In the genomic region with DNA sequence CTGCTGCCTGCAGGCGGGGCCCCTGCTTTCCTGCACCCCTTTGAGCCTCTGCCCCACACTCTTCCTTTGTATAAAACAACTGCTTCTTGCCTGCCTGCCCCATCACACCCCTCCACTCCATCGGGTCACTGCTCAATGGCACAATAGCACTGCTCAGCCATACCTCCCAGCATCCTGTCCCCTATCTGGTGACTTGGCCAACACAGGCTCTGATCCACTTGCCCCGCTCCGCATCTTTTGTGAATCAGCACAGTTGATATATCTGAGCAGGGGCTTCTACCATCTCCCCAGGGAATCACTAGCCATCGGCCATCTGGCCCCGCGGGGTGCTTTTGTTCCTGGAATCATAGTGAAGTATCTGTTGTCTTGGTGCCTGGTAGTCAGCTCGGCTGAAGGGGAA, we compare ENCODE assay signal across 21 cellular contexts. TPM values are rescaled to one million over a fixed set of nuclear protein-coding genes. Genes with fewer than 3 reads are reported as not detected.
DNase-seq lines count a peak whose midpoint lies in the region; ATAC-seq and TF ChIP-seq lines count a peak whose summit lies in the region.
"Had no signal": no experiment of that assay in that cellular context is flagged by ENCODE, and none has a peak within 500 bp of the region (broad histone marks: within the 10 kb centered on the region; RNA-seq: fewer than 3 reads in every experiment).

No MANE protein-coding gene starts in this region.

- DNase-seq in NCI-H524 (lab: John Stamatoyannopoulos, UW), result peak; percentile 54 to 84
- DNase-seq in stimulated activated effector memory CD8-positive, alpha-beta T cell treated with anti-CD3 and anti-CD28 coated beads, Interleukin-12 subunit alpha, Interleukin-12 subunit beta, amount 100 ng/mL, for 72 hours (ENCODE audit: low spot score in 2 of 2), result no peak
- DNase-seq in NCI-H345 treated with DMSO at 0.1 percent for 48 hours (lab: John Stamatoyannopoulos, UW; ENCODE audit: unreplicated experiment), result no peak
- no peak for DNase-seq in activated CD4-positive, alpha-beta T cell treated with anti-CD3 and anti-CD28 coated beads for 4 hours
- DNase-seq in activated naive CD4-positive, alpha-beta T cell treated with anti-CD3 and anti-CD28 coated beads, Interleukin-2, amount 50 U/mL, for 16 hours, result no peak
- DNase-seq: activated CD8-positive, alpha-beta T cell treated with anti-CD3 and anti-CD28 coated beads, Interleukin-2, amount 10 ng/mL, durations not matched to agents 7 days and 5 days; activated naive CD8-positive, alpha-beta T cell treated with anti-CD3 and anti-CD28 coated beads, Interleukin-2, amount 10 ng/mL, durations not matched to agents 7 days and 5 days; activated T-cell treated with anti-CD3 and anti-CD28 coated beads, Interleukin-2, amount 50 U/mL, for 72 hours; DND-41; dorsolateral prefrontal cortex; HCEC 1CT; mammary epithelial cell; MM.1S; NCI-H1694; NCI-H2227 treated with DMSO at 0.1 percent for 48 hours had no signal

- peak overlapping the region in 9 of 11 experiments; percentile 8 to 50 (median 43); a peak in 16 of 22 replicates for H3K4me2 ChIP-seq in BLaER1 treated with 17β-estradiol and CSF1 and Interleukin-3, amounts not matched to agents 10 nM and 100 nM

- TF ChIP-seq POLR2A in gastroesophageal sphincter (IDR thresholded peaks at IDR 0.05), result no peak

- no peak overlapping the region for H3K4me3 ChIP-seq in BLaER1 treated with 17β-estradiol and CSF1 and Interleukin-3, amounts not matched to agents 10 nM and 100 nM
- peak overlapping the region; percentile 50 to 58 for H3K4me3 ChIP-seq in gastroesophageal sphincter
- H3K4me3 ChIP-seq: dorsolateral prefrontal cortex, prostate gland had no signal

- no peak for TF ChIP-seq CTCF in gastroesophageal sphincter (IDR thresholded peaks at IDR 0.05)

- WGBS in gastroesophageal sphincter (ENCODE audit: low coverage in 1 of 2), 2 donors, result 38% methylated on average over 1 of the region's 8 CpGs; no CpG with 5 or more reads in 1 of the 2 donors

- no peaks in the 10 kb centered on the region for H3K9me3 ChIP-seq in BLaER1 treated with 17β-estradiol and CSF1 and Interleukin-3, amounts not matched to agents 10 nM and 100 nM (replicated peaks in 1 of 11)
- no peaks in the 10 kb centered on the region for H3K9me3 ChIP-seq in gastroesophageal sphincter
- H3K9me3 ChIP-seq: prostate gland had no signal

- peaks cover 95 to 99% (median 98%) of the 10 kb centered on the region in 11 experiments for H3K27me3 ChIP-seq in BLaER1 treated with 17β-estradiol and CSF1 and Interleukin-3, amounts not matched to agents 10 nM and 100 nM
- H3K27me3 ChIP-seq in gastroesophageal sphincter, result no peaks in the 10 kb centered on the region

- peaks cover 13% of the 10 kb centered on the region for H3K4me1 Mint-ChIP-seq in stimulated activated effector memory CD8-positive, alpha-beta T cell treated with anti-CD3 and anti-CD28 coated beads, Interleukin-12 subunit alpha, Interleukin-12 subunit beta, amount 100 ng/mL, for 72 hours

- H3K27ac Mint-ChIP-seq in stimulated activated effector memory CD8-positive, alpha-beta T cell treated with anti-CD3 and anti-CD28 coated beads, Interleukin-12 subunit alpha, Interleukin-12 subunit beta, amount 100 ng/mL, for 72 hours, result peak overlapping the region; percentile 21
- H3K27ac Mint-ChIP-seq: activated CD8-positive, alpha-beta T cell treated with anti-CD3 and anti-CD28 coated beads, Interleukin-2, amount 10 ng/mL, durations not matched to agents 7 days and 5 days; activated naive CD8-positive, alpha-beta T cell treated with anti-CD3 and anti-CD28 coated beads, Interleukin-2, amount 10 ng/mL, durations not matched to agents 7 days and 5 days; activated T-cell treated with anti-CD3 and anti-CD28 coated beads, Interleukin-2, amount 50 U/mL, for 72 hours; nephron had no signal

- H4K20me1 ChIP-seq in BLaER1 treated with 17β-estradiol and CSF1 and Interleukin-3, amounts not matched to agents 10 nM and 100 nM, result peaks cover 0 to 26% (median 0%) of the 10 kb centered on the region in 11 experiments; a peak in 5 of 22 replicates

- no peak for TF ChIP-seq EP300 in gastroesophageal sphincter (IDR thresholded peaks at IDR 0.05)

- H3K4me3 Mint-ChIP-seq in stimulated activated effector memory CD8-positive, alpha-beta T cell treated with anti-CD3 and anti-CD28 coated beads, Interleukin-12 subunit alpha, Interleukin-12 subunit beta, amount 100 ng/mL, for 72 hours, result no peak overlapping the region
- H3K4me3 Mint-ChIP-seq: activated CD8-positive, alpha-beta T cell treated with anti-CD3 and anti-CD28 coated beads, Interleukin-2, amount 10 ng/mL, durations not matched to agents 7 days and 5 days; activated naive CD8-positive, alpha-beta T cell treated with anti-CD3 and anti-CD28 coated beads, Interleukin-2, amount 10 ng/mL, durations not matched to agents 7 days and 5 days; activated T-cell treated with anti-CD3 and anti-CD28 coated beads, Interleukin-2, amount 50 U/mL, for 72 hours; nephron had no signal

- H3K9me3 Mint-ChIP-seq in stimulated activated effector memory CD8-positive, alpha-beta T cell treated with anti-CD3 and anti-CD28 coated beads, Interleukin-12 subunit alpha, Interleukin-12 subunit beta, amount 100 ng/mL, for 72 hours, result no peaks in the 10 kb centered on the region
- H3K9me3 Mint-ChIP-seq: activated naive CD8-positive, alpha-beta T cell treated with anti-CD3 and anti-CD28 coated beads, Interleukin-2, amount 10 ng/mL, durations not matched to agents 7 days and 5 days; activated T-cell treated with anti-CD3 and anti-CD28 coated beads, Interleukin-2, amount 50 U/mL, for 72 hours had no signal

- peaks cover 6% of the 10 kb centered on the region for H3K36me3 Mint-ChIP-seq in stimulated activated effector memory CD8-positive, alpha-beta T cell treated with anti-CD3 and anti-CD28 coated beads, Interleukin-12 subunit alpha, Interleukin-12 subunit beta, amount 100 ng/mL, for 72 hours
- H3K36me3 Mint-ChIP-seq: activated naive CD8-positive, alpha-beta T cell treated with anti-CD3 and anti-CD28 coated beads, Interleukin-2, amount 10 ng/mL, durations not matched to agents 7 days and 5 days had no signal

- no peak for ATAC-seq in gastroesophageal sphincter
- no peak for ATAC-seq in stimulated activated effector memory CD8-positive, alpha-beta T cell treated with anti-CD3 and anti-CD28 coated beads, Interleukin-12 subunit alpha, Interleukin-12 subunit beta, amount 100 ng/mL, for 72 hours
- no peak for ATAC-seq in GM21723 (IDR thresholded peaks at IDR 0.05; ENCODE audit: unreplicated experiment)
- ATAC-seq: activated CD8-positive, alpha-beta T cell treated with anti-CD3 and anti-CD28 coated beads, Interleukin-2, amount 10 ng/mL, durations not matched to agents 7 days and 5 days; activated T-cell treated with anti-CD3 and anti-CD28 coated beads, Interleukin-2, amount 50 U/mL, for 72 hours had no signal

- peak overlapping the region in 4 of 11 experiments; percentile 9 to 53 (median 24); a peak in 4 of 22 replicates for H3K27ac ChIP-seq in BLaER1 treated with 17β-estradiol and CSF1 and Interleukin-3, amounts not matched to agents 10 nM and 100 nM
- H3K27ac ChIP-seq in gastroesophageal sphincter, result peak overlapping the region; percentile 92 to 96 (median 94)
- H3K27ac ChIP-seq: prostate gland, VCaP had no signal

- peaks cover 0 to 25% (median 12%) of the 10 kb centered on the region in 11 experiments; a peak in 14 of 22 replicates for H3K36me3 ChIP-seq in BLaER1 treated with 17β-estradiol and CSF1 and Interleukin-3, amounts not matched to agents 10 nM and 100 nM
- peaks cover 0 to 44% of the 10 kb centered on the region in 2 donors for H3K36me3 ChIP-seq in gastroesophageal sphincter
- H3K36me3 ChIP-seq: prostate gland had no signal

- H3K9ac ChIP-seq in BLaER1 treated with 17β-estradiol and CSF1 and Interleukin-3, amounts not matched to agents 10 nM and 100 nM, result no peak overlapping the region

- peaks cover 23 to 68% (median 55%) of the 10 kb centered on the region in 10 experiments for H3K4me1 ChIP-seq in BLaER1 treated with 17β-estradiol and CSF1 and Interleukin-3, amounts not matched to agents 10 nM and 100 nM
- peaks cover 0 to 84% (median 28%) of the 10 kb centered on the region in 3 donors for H3K4me1 ChIP-seq in gastroesophageal sphincter
- H3K4me1 ChIP-seq: prostate gland had no signal

RNA-seq across cellular contexts. Expression of a gene that starts 45.3 kb away (rescaled TPM):
- total RNA-seq in gastroesophageal sphincter, result 10 to 100 TPM; 17.1 to 30.5 (median 23.0) TPM

RNA-seq across cellular contexts. Expression of a gene that starts 58.5 kb away (rescaled TPM):
- total RNA-seq in gastroesophageal sphincter, result 1,000 to 10,000 TPM; 2,495 to 4,363 (median 3,004) TPM

Comparison
In these comparisons a context has a peak if more than half of its experiments do, and no peak if none do; other contexts are left out.
1. H3K4me3 ChIP-seq: peak in gastroesophageal sphincter (2 of 2); none in BLaER1 treated with 17β-estradiol and CSF1 and Interleukin-3, amounts not matched to agents 10 nM and 100 nM (0 of 10).
2. DNase-seq: peak in NCI-H524 (2 of 2); none in stimulated activated effector memory CD8-positive, alpha-beta T cell treated with anti-CD3 and anti-CD28 coated beads, Interleukin-12 subunit alpha, Interleukin-12 subunit beta, amount 100 ng/mL, for 72 hours (0 of 2), NCI-H345 treated with DMSO at 0.1 percent for 48 hours (single experiment), activated CD4-positive, alpha-beta T cell treated with anti-CD3 and anti-CD28 coated beads for 4 hours (0 of 2) and activated naive CD4-positive, alpha-beta T cell treated with anti-CD3 and anti-CD28 coated beads, Interleukin-2, amount 50 U/mL, for 16 hours (single experiment).